ENCODE assay signal across 16 cellular contexts in the genomic region with DNA sequence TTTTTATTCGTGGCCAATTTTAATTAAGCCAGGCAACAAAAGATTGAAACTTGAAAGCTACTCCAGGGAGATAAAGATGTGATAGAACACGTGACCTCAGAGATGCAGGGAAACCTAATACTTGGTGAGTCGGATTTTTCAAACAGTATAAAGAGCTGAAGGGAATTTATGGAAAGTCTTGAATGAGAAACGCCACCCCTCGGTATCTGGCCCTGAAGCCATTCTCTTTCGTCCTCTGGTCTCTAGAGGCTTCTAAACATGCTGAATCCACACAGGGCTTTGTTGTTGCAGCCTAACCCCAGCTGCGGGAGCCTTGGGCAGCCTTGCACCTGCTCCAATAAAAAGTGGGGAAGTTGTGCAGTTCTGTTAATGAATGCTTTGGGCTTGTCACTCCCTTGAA. TPM values are rescaled to one million over a fixed set of nuclear protein-coding genes. Genes with fewer than 3 reads are reported as not detected.
DNase-seq lines count a peak whose midpoint lies in the region; ATAC-seq, FAIRE-seq and TF ChIP-seq lines count a peak whose summit lies in the region.
"Had no signal": no experiment of that assay in that cellular context is flagged by ENCODE, and none has a peak within 500 bp of the region (broad histone marks: within the 10 kb centered on the region; RNA-seq: fewer than 3 reads in every experiment).

No MANE protein-coding gene starts in this region.

- H3K36me3 ChIP-seq in neuron (ENCODE audit: insufficient read depth, low read length) (no peaks in the 10 kb centered on the region), mesenchymal stem cell (ENCODE audit: control insufficient read depth in 1 of 2, insufficient read depth in 2 of 2, low read depth in 1 of 2, low read length in 2 of 2) (no peaks in the 10 kb centered on the region)
- H3K36me3 ChIP-seq: sigmoid colon, SJSA1 had no signal

- H3K9me3 ChIP-seq in neuron (ENCODE audit: low read length) (no peaks in the 10 kb centered on the region), mesenchymal stem cell (ENCODE audit: control insufficient read depth, low read length) (no peaks in the 10 kb centered on the region)
- H3K9me3 ChIP-seq: sigmoid colon, SJSA1 had no signal

- H3K23ac ChIP-seq in mesenchymal stem cell (ENCODE audit: low read length in 2 of 2): no peak overlapping the region

- H2AFZ ChIP-seq in neuron (ENCODE audit: low read depth, low read length) (no peak overlapping the region), mesenchymal stem cell (ENCODE audit: low read depth, low read length) (no peak overlapping the region)

- whole genome bisulfite sequencing in mesenchymal stem cell: 68% methylated on average over 7 of the region's 7 CpGs

- H3K18ac ChIP-seq in mesenchymal stem cell (ENCODE audit: low read depth in 1 of 2, low read length in 2 of 2): no peak overlapping the region

- no peak overlapping the region for H4K8ac ChIP-seq in mesenchymal stem cell (ENCODE audit: low read length)

- no peak for FAIRE-seq in GM12892 (lab: Jason Lieb, UNC)

- no peak overlapping the region for H2BK15ac ChIP-seq in mesenchymal stem cell (ENCODE audit: low read depth, poor library complexity, severe bottlenecking)

- no peak overlapping the region for H2AK5ac ChIP-seq in mesenchymal stem cell (ENCODE audit: low read length, severe bottlenecking)

- no peak overlapping the region for H2BK120ac ChIP-seq in mesenchymal stem cell (ENCODE audit: low read depth, low read length)

- H3K4me1 ChIP-seq in neuron (ENCODE audit: insufficient read depth, low read length) (peaks cover 73% of the 10 kb centered on the region), mesenchymal stem cell (ENCODE audit: control insufficient read depth, insufficient read depth, low read depth, low read length) (no peaks in the 10 kb centered on the region)
- H3K4me1 ChIP-seq: SJSA1 had no signal

- H3K27me3 ChIP-seq in neuron (ENCODE audit: insufficient read depth, low read length) (no peaks in the 10 kb centered on the region), mesenchymal stem cell (ENCODE audit: control insufficient read depth in 1 of 2, insufficient read depth in 1 of 2, low read length in 2 of 2) (peaks cover 66 to 84% of the 10 kb centered on the region in 2 experiments)

- ATAC-seq in GM19395 (IDR thresholded peaks at IDR 0.05; ENCODE audit: unreplicated experiment): no peak
- ATAC-seq: left ventricle myocardium superior; natural killer cell treated with Interleukin-12 subunit alpha and Interleukin-12 subunit beta and Interleukin-15 and Interleukin-18, amount 100 ng/mL, for 72 hours had no signal

- no peak overlapping the region for H3K4ac ChIP-seq in mesenchymal stem cell (ENCODE audit: low read depth in 1 of 2, low read length in 2 of 2)

- H2BK12ac ChIP-seq in mesenchymal stem cell (ENCODE audit: low read length in 2 of 2): no peak overlapping the region

- H4K91ac ChIP-seq in mesenchymal stem cell (ENCODE audit: low read length): no peak overlapping the region

- H3K4me3 ChIP-seq in neuron (ENCODE audit: low read length) (peak overlapping the region; percentile 12), mesenchymal stem cell (ENCODE audit: insufficient read depth in 1 of 2, low read depth in 1 of 2, low read length in 2 of 2) (no peak overlapping the region)
- H3K4me3 ChIP-seq: sigmoid colon, SJSA1 had no signal

- no peak overlapping the region for H2BK5ac ChIP-seq in mesenchymal stem cell (ENCODE audit: low read depth, low read length, poor library complexity, severe bottlenecking)

- H3K14ac ChIP-seq in mesenchymal stem cell (ENCODE audit: low read length in 2 of 2): no peak overlapping the region

- H3K9ac ChIP-seq in mesenchymal stem cell (ENCODE audit: low read length): no peak overlapping the region

- no peak overlapping the region for H3K4me2 ChIP-seq in mesenchymal stem cell (ENCODE audit: low read length, poor library complexity, severe bottlenecking)

- no peak for TF ChIP-seq POLR2A in GM12892 (IDR thresholded peaks at IDR 0.05; ENCODE audit: low read depth, low read length)

- peak; percentile 70 for DNase-seq in ELF-1 (ENCODE audit: low read depth, low spot score)
- peak; percentile 48 for DNase-seq in NCI-H187 treated with DMSO at 0.1 percent for 48 hours (lab: John Stamatoyannopoulos, UW)
- DNase-seq in kidney tubule cell (ENCODE audit: low spot score): no peak
- DNase-seq in GM12892 (ENCODE audit: insufficient read length): no peak
- DNase-seq in mesenchymal stem cell: no peak
- DNase-seq: activated CD4-positive, alpha-beta T cell treated with anti-CD3 and anti-CD28 coated beads, Interleukin-2, amount 10 ng/mL, durations not matched to agents 7 days and 5 days; activated T-cell treated with anti-CD3 and anti-CD28 coated beads, Interleukin-2, amount 50 U/mL, for 24 hours; central memory CD4-positive, alpha-beta T cell; left ventricle myocardium superior; sigmoid colon had no signal

- no peaks in the 10 kb centered on the region for H3K79me1 ChIP-seq in mesenchymal stem cell (replicated peaks; ENCODE audit: low read length, poor library complexity, severe bottlenecking)

- H3K27ac ChIP-seq in angular gyrus (ENCODE audit: low read depth, low read length) (peak overlapping the region; percentile 32), mesenchymal stem cell (ENCODE audit: low read length, poor library complexity, severe bottlenecking) (no peak overlapping the region)
- H3K27ac ChIP-seq: C4-2B, SJSA1 had no signal

RNA-seq across cellular contexts. Expression of a gene that starts 8.4 kb away (rescaled TPM):
- polyA plus RNA-seq in GM12892 (2012; ENCODE audit: missing spikeins): not detected
- 0.46 TPM for polyA plus RNA-seq in mesenchymal stem cell (2013, experiment 1 of 2)
- polyA plus RNA-seq in mesenchymal stem cell (2013, experiment 2 of 2): 0.37 TPM

Comparison
In these comparisons a context has a peak if more than half of its experiments do, and no peak if none do; other contexts are left out.
1. DNase-seq: peak in ELF-1 (single experiment) and NCI-H187 treated with DMSO at 0.1 percent for 48 hours (single experiment); none in kidney tubule cell (single experiment), GM12892 (single experiment) and mesenchymal stem cell (single experiment).